In the genomic region with DNA sequence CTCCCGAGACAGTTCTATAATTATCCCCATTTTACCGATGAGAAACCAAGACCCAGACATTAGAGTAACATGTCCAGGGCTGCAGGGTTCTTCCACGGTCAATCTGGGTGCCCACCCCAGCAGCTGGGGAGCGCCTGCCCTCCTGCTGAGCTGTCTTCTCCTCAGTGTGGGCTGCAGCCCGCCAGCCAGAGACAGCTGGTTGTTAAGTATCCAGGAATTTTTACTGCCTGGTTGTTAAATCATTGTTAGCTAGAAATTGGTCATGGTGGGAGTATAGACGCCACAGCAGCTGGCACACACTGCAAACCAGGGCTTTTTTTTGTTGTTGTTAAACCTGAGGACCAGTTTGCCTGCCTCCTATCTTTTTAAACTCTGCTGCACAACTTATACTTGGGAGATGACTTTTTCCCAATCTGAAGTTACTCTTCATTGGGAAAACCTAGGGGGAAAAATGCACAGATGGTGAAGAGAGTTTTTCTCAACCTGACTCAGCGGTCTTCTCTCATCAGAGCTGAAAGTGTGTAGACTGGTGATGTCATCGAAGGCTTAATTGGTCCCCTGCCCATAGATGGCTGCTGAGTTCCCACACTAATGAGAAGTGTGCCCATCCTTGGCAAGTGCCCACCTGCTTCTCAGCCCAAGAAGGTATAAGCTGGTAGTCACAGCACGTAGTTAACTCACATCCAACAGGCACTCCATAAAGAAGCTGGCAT, we compare ENCODE assay signal across 1 cellular context.
A peak's percentile ranks its signal among the peaks of the same experiment; 100 is the strongest.
TF ChIP-seq lines count a peak whose summit lies in the region.

No MANE protein-coding gene starts in this region.

TF ChIP-seq in HepG2, 621 proteins besides CTCF, POLR2A, EP300 and RAD21:
- TF ChIP-seq NR2F1 (CRISPR knock-in tag; IDR thresholded peaks at IDR 0.05) (no peak), NFAT5 (CRISPR knock-in tag; IDR thresholded peaks at IDR 0.05) (no peak), ATF7 (IDR thresholded peaks at IDR 0.05) (peak; percentile 66), ATF7 (CRISPR knock-in tag; IDR thresholded peaks at IDR 0.05) (no peak)
